In genomic region chr20:57627972-57628650, GRCh38 we compare ENCODE assay signal across 9 cellular contexts. TPM values are rescaled to one million over a fixed set of nuclear protein-coding genes. Genes with fewer than 3 reads are reported as not detected.
DNase-seq lines count a peak whose midpoint lies in the region; ATAC-seq and TF ChIP-seq lines count a peak whose summit lies in the region.
"Had no signal": no experiment of that assay in that cellular context is flagged by ENCODE, and none has a peak within 500 bp of the region (broad histone marks: within the 10 kb centered on the region; RNA-seq: fewer than 3 reads in every experiment).

No MANE protein-coding gene starts in this region.

- H3K27ac ChIP-seq in RWPE2 (ENCODE audit: poor library complexity, severe bottlenecking) = peak overlapping the region; percentile 45
- H3K27ac ChIP-seq: cardiac muscle cell had no signal

- peak; percentile 67 for ATAC-seq in RWPE2 (ENCODE audit: low read depth)
- ATAC-seq in stimulated activated naive CD8-positive, alpha-beta T cell treated with anti-CD3 and anti-CD28 coated beads, Interleukin-15, amount 100 ng/mL, for 72 hours = peak; percentile 73
- ATAC-seq in HG03280 (IDR thresholded peaks at IDR 0.05; ENCODE audit: unreplicated experiment) = no peak

- H3K4me3 ChIP-seq in RWPE2 (ENCODE audit: severe bottlenecking) = no peak overlapping the region
- H3K4me3 ChIP-seq: cardiac muscle cell had no signal

- peak overlapping the region; percentile 95 to 98 for H3K27ac Mint-ChIP-seq in stimulated activated naive CD8-positive, alpha-beta T cell treated with anti-CD3 and anti-CD28 coated beads, Interleukin-15, amount 100 ng/mL, for 72 hours

- peaks cover 9% of the 10 kb centered on the region for H3K4me1 ChIP-seq in RWPE2 (ENCODE audit: insufficient read depth, poor library complexity, severe bottlenecking)

- peaks cover 5% of the 10 kb centered on the region for H3K9me3 ChIP-seq in RWPE2 (ENCODE audit: severe bottlenecking)

- H3K4me3 Mint-ChIP-seq in stimulated activated naive CD8-positive, alpha-beta T cell treated with anti-CD3 and anti-CD28 coated beads, Interleukin-15, amount 100 ng/mL, for 72 hours = peak overlapping the region; percentile 77 to 98

- H3K36me3 ChIP-seq in RWPE2 (ENCODE audit: low read depth) = no peaks in the 10 kb centered on the region
- H3K36me3 ChIP-seq: cardiac muscle cell had no signal

- H3K27me3 ChIP-seq in RWPE2 (ENCODE audit: insufficient read depth, poor library complexity, severe bottlenecking) = no peaks in the 10 kb centered on the region
- H3K27me3 ChIP-seq: cardiac muscle cell had no signal

- H3K9me3 Mint-ChIP-seq in stimulated activated naive CD8-positive, alpha-beta T cell treated with anti-CD3 and anti-CD28 coated beads, Interleukin-15, amount 100 ng/mL, for 72 hours = peaks cover 13 to 26% of the 10 kb centered on the region in 2 donors

- peak; percentile 46 for DNase-seq in Daoy (ENCODE audit: low read depth)
- DNase-seq in RWPE2 (ENCODE audit: low spot score) = peak; percentile 59
- peak; percentile 33 for DNase-seq in amniotic epithelial cell (ENCODE audit: low read depth)
- peak; percentile 59 for DNase-seq in left kidney (ENCODE audit: low read depth, low spot score)
- peak; percentile 32 to 54 for DNase-seq in stimulated activated naive CD8-positive, alpha-beta T cell treated with anti-CD3 and anti-CD28 coated beads, Interleukin-15, amount 100 ng/mL, for 72 hours
- no peak for DNase-seq in NCI-H226
- DNase-seq in T1000 (lab: John Stamatoyannopoulos, UW) = no peak

- H3K4me1 Mint-ChIP-seq in stimulated activated naive CD8-positive, alpha-beta T cell treated with anti-CD3 and anti-CD28 coated beads, Interleukin-15, amount 100 ng/mL, for 72 hours = peaks cover 54% of the 10 kb centered on the region

- H3K27me3 Mint-ChIP-seq in stimulated activated naive CD8-positive, alpha-beta T cell treated with anti-CD3 and anti-CD28 coated beads, Interleukin-15, amount 100 ng/mL, for 72 hours = peaks cover 7% of the 10 kb centered on the region

- no peak for TF ChIP-seq CTCF in RWPE2 (IDR thresholded peaks at IDR 0.05; ENCODE audit: poor library complexity, severe bottlenecking)

RNA-seq across cellular contexts. Expression of gene ZBP1, which starts 7.9 kb away (rescaled TPM):
- total RNA-seq in Daoy (2014; rRNA removed; shearing (Covaris generic)) = 0.11 TPM in 1 of 2 replicates, not detected in the other
- total RNA-seq: cardiac muscle cell had no signal

Comparison
In these comparisons a context has a peak if more than half of its experiments do, and no peak if none do; other contexts are left out.
1. DNase-seq: peak in Daoy (single experiment), RWPE2 (single experiment), amniotic epithelial cell (single experiment), left kidney (single experiment) and stimulated activated naive CD8-positive, alpha-beta T cell treated with anti-CD3 and anti-CD28 coated beads, Interleukin-15, amount 100 ng/mL, for 72 hours (2 of 2); none in NCI-H226 (single experiment) and T1000 (single experiment).